Comparison of ENCODE assay signal across 8 cellular contexts in the genomic region with DNA sequence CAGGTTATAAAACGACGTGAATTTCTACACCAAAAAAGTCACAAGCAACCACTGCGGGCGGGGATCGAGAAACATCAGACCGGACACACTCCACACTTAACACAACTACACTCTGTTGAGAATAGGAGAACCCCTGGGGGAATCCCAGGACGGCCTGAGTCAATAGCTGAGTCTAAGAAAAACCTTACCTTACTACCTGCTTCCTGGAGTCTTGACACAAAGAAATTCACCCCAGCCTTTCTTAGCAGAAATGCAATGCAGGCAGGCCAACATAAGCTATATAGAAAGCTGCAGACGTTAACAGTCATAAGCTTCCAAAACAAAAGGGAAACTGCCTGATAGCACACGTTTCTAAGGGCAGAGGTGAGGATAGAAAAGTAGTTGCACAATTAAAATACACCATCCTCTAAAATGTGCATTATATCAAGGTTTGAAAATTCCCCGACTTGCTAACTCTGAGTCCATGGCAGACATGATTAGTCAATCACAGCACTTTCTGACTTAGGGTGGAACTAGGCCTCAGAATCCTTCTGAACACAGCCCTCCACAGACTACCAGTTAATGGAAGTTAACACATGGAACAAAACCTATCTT.
DNase-seq lines count a peak whose midpoint lies in the region; ATAC-seq and TF ChIP-seq lines count a peak whose summit lies in the region.

No MANE protein-coding gene starts in this region.

- H3K27ac Mint-ChIP-seq in activated CD8-positive, alpha-beta T cell treated with anti-CD3 and anti-CD28 coated beads, Interleukin-2, amount 10 ng/mL, durations not matched to agents 7 days and 5 days, result peak overlapping the region; percentile 94
- H3K27ac Mint-ChIP-seq in natural killer cell, result peak overlapping the region; percentile 96 to 97

- peak overlapping the region; percentile 78 for H3K4me3 Mint-ChIP-seq in activated CD8-positive, alpha-beta T cell treated with anti-CD3 and anti-CD28 coated beads, Interleukin-2, amount 10 ng/mL, durations not matched to agents 7 days and 5 days
- peak overlapping the region; percentile 90 for H3K4me3 Mint-ChIP-seq in natural killer cell

- TF ChIP-seq CTCF in natural killer cell (IDR thresholded peaks at IDR 0.05), result no peak

- POLR2A ChIA-PET in activated CD8-positive, alpha-beta T cell treated with anti-CD3 and anti-CD28 coated beads, Interleukin-2, amount 10 ng/mL, durations not matched to agents 7 days and 5 days (lab: Charles Lee), result interaction anchor here (0.6 to 3.9 kb wide), 14 partner anchors 15 to 107 kb away, joined by 3 to 40 read pairs (median 4); partner anchors contain the start of gene CCDC88C

- no peaks in the 10 kb centered on the region for H3K27me3 ChIP-seq in H7 (ENCODE audit: control insufficient read depth, insufficient read depth, low read length)

- no peaks in the 10 kb centered on the region for H3K9me3 Mint-ChIP-seq in activated CD8-positive, alpha-beta T cell treated with anti-CD3 and anti-CD28 coated beads, Interleukin-2, amount 10 ng/mL, durations not matched to agents 7 days and 5 days (ENCODE audit: insufficient read depth)
- no peaks in the 10 kb centered on the region for H3K9me3 Mint-ChIP-seq in natural killer cell

- no peaks in the 10 kb centered on the region for H3K36me3 ChIP-seq in H7 (replicated peaks; ENCODE audit: control insufficient read depth, insufficient read depth, low read length)

- CTCF ChIA-PET in activated CD8-positive, alpha-beta T cell treated with anti-CD3 and anti-CD28 coated beads, Interleukin-2, amount 10 ng/mL, durations not matched to agents 7 days and 5 days (lab: Charles Lee), result interaction anchor here (0.7 to 12.8 kb wide), 18 partner anchors 9 to 173 kb away, joined by 3 to 190 read pairs (median 4); partner anchors contain the start of gene CCDC88C

- H3K4me1 Mint-ChIP-seq in activated CD8-positive, alpha-beta T cell treated with anti-CD3 and anti-CD28 coated beads, Interleukin-2, amount 10 ng/mL, durations not matched to agents 7 days and 5 days (ENCODE audit: low read depth), result peaks cover 84% of the 10 kb centered on the region
- peaks cover 82 to 91% of the 10 kb centered on the region in 2 donors for H3K4me1 Mint-ChIP-seq in natural killer cell

- no peaks in the 10 kb centered on the region for H3K27me3 Mint-ChIP-seq in activated CD8-positive, alpha-beta T cell treated with anti-CD3 and anti-CD28 coated beads, Interleukin-2, amount 10 ng/mL, durations not matched to agents 7 days and 5 days (ENCODE audit: low read depth)
- no peaks in the 10 kb centered on the region for H3K27me3 Mint-ChIP-seq in natural killer cell (ENCODE audit: low read depth in 2 of 2)

- no peak overlapping the region for H3K4me3 ChIP-seq in H7 (ENCODE audit: insufficient read depth, low read depth, low read length)

- peak; percentile 61 for DNase-seq in activated CD8-positive, alpha-beta T cell treated with anti-CD3 and anti-CD28 coated beads, Interleukin-2, amount 10 ng/mL, durations not matched to agents 7 days and 5 days
- DNase-seq in natural killer cell (no peak), NCI-H510A treated with DMSO at 0.1 percent for 48 hours (lab: John Stamatoyannopoulos, UW) (no peak), AG08396 (ENCODE audit: low spot score) (no peak), cerebellar nuclear complex (lab: John Stamatoyannopoulos, UW) (no peak), H7 (no peak)

- intact Hi-C loops in natural killer cell (cut with micrococcal nuclease), result loop anchor here (1.0 to 2.0 kb wide), 3 partner anchors 17 to 53 kb away; no protein-coding TSS in a partner anchor

- peaks cover 67% of the 10 kb centered on the region for H3K36me3 Mint-ChIP-seq in activated CD8-positive, alpha-beta T cell treated with anti-CD3 and anti-CD28 coated beads, Interleukin-2, amount 10 ng/mL, durations not matched to agents 7 days and 5 days (ENCODE audit: low read depth)
- no peaks in the 10 kb centered on the region for H3K36me3 Mint-ChIP-seq in natural killer cell

- ATAC-seq in GM18907 (IDR thresholded peaks at IDR 0.05; ENCODE audit: unreplicated experiment) (peak; percentile 63), HG03097 (IDR thresholded peaks at IDR 0.05; ENCODE audit: low FRiP score, unreplicated experiment) (peak; percentile 48), natural killer cell (peak; percentile 48 to 78 (median 70))
- ATAC-seq in activated CD8-positive, alpha-beta T cell treated with anti-CD3 and anti-CD28 coated beads, Interleukin-2, amount 10 ng/mL, durations not matched to agents 7 days and 5 days, result peak; percentile 28
